ENCODE assay signal across 9 cellular contexts in genomic region chr18:78319264-78319663, GRCh38.
"Had no signal": no experiment of that assay in that cellular context is flagged by ENCODE, and none has a peak within 500 bp of the region (broad histone marks: within the 10 kb centered on the region; RNA-seq: fewer than 3 reads in every experiment).

No MANE protein-coding gene starts in this region.

- ATAC-seq: GM23338 had no signal

- H2AFZ ChIP-seq: GM23338 had no signal

- H3K9ac ChIP-seq: KMS-11 had no signal

- DNase-seq: H9, HCEC 1CT, IMR-90, KBM-7 had no signal

- H3K4me3 ChIP-seq: GM23338 had no signal

- H3K4me2 ChIP-seq: GM23338, KMS-11 had no signal

- H3K27ac ChIP-seq: KMS-11 had no signal

- FAIRE-seq: H1, H54, HTR-8/SVneo had no signal
